8 cellular contexts compared by ENCODE assay signal in genomic region chr3:124885466-124886167, GRCh38. TPM values are rescaled to one million over a fixed set of nuclear protein-coding genes. Genes with fewer than 3 reads are reported as not detected.
DNase-seq lines count a peak whose midpoint lies in the region.

No MANE protein-coding gene starts in this region.

- no peaks in the 10 kb centered on the region for H3K27me3 ChIP-seq in MG63

- H3K36me3 Mint-ChIP-seq in dendritic cell treated with granulocyte-macrophage colony-stimulating factor and Interleukin-4, amounts not matched to agents 40 ng/mL and 50 ng/mL, for 4 days (ENCODE audit: low read depth) = peaks cover 16% of the 10 kb centered on the region

- peak; percentile 61 for DNase-seq in AG20443 (ENCODE audit: low spot score)
- no peak for DNase-seq in MG63
- DNase-seq in myocyte (ENCODE audit: low read depth) = peak; percentile 61
- DNase-seq in COR-L47 (lab: John Stamatoyannopoulos, UW) = no peak
- DNase-seq in effector CD4-positive, alpha-beta T cell = no peak
- no peak for DNase-seq in NCI-H226
- no peak for DNase-seq in RPMI8226

- H3K36me3 ChIP-seq in MG63 = no peaks in the 10 kb centered on the region

- H3K27ac Mint-ChIP-seq in dendritic cell treated with granulocyte-macrophage colony-stimulating factor and Interleukin-4, amounts not matched to agents 40 ng/mL and 50 ng/mL, for 4 days = peak overlapping the region; percentile 45

- H3K4me1 Mint-ChIP-seq in dendritic cell treated with granulocyte-macrophage colony-stimulating factor and Interleukin-4, amounts not matched to agents 40 ng/mL and 50 ng/mL, for 4 days (ENCODE audit: low read depth) = peaks cover 38% of the 10 kb centered on the region

- peak overlapping the region; percentile 62 for H3K4me3 ChIP-seq in MG63

- no peaks in the 10 kb centered on the region for H3K9me3 ChIP-seq in MG63

- H3K27me3 Mint-ChIP-seq in dendritic cell treated with granulocyte-macrophage colony-stimulating factor and Interleukin-4, amounts not matched to agents 40 ng/mL and 50 ng/mL, for 4 days = peaks cover 60% of the 10 kb centered on the region

- H3K9me3 Mint-ChIP-seq in dendritic cell treated with granulocyte-macrophage colony-stimulating factor and Interleukin-4, amounts not matched to agents 40 ng/mL and 50 ng/mL, for 4 days = no peaks in the 10 kb centered on the region

- intact Hi-C loops in dendritic cell treated with granulocyte-macrophage colony-stimulating factor and Interleukin-4, amounts not matched to agents 40 ng/mL and 50 ng/mL, for 4 days (cut with micrococcal nuclease) = no loop called here

- peak overlapping the region; percentile 73 for H3K4me3 Mint-ChIP-seq in dendritic cell treated with granulocyte-macrophage colony-stimulating factor and Interleukin-4, amounts not matched to agents 40 ng/mL and 50 ng/mL, for 4 days

RNA-seq across cellular contexts. Expression of gene ITGB5, which starts 1.5 kb away (rescaled TPM):
- total RNA-seq in MG63 (2014; rRNA removed; shearing (Covaris generic); ENCODE audit: low replicate concordance) = 115 and 121 TPM in 2 replicates
- 203 and 258 TPM in 2 replicates for total RNA-seq in myocyte
- 762 TPM for polyA plus RNA-seq in myocyte (2012)

RNA-seq across cellular contexts. Expression of gene MUC13, which starts 48.9 kb away (rescaled TPM):
- total RNA-seq in MG63 (2014; rRNA removed; shearing (Covaris generic); ENCODE audit: low replicate concordance) = not detected in 2 replicates
- not detected in 2 replicates for total RNA-seq in myocyte
- not detected for polyA plus RNA-seq in myocyte (2012)

Comparison
In these comparisons a context has a peak if more than half of its experiments do, and no peak if none do; other contexts are left out.
1. DNase-seq: peak in AG20443 (single experiment) and myocyte (single experiment); none in MG63 (single experiment), COR-L47 (single experiment), effector CD4-positive, alpha-beta T cell (single experiment), NCI-H226 (single experiment) and RPMI8226 (single experiment).